8 cellular contexts compared by ENCODE assay signal in genomic region chr3:111676177-111677021, GRCh38. TPM values are rescaled to one million over a fixed set of nuclear protein-coding genes. Genes with fewer than 3 reads are reported as not detected.
DNase-seq lines count a peak whose midpoint lies in the region; ATAC-seq, FAIRE-seq and TF ChIP-seq lines count a peak whose summit lies in the region.

No MANE protein-coding gene starts in this region.

- FAIRE-seq in A549 (lab: Jason Lieb, UNC) = no peak

- TF ChIP-seq EP300 in A549 (IDR thresholded peaks at IDR 0.05) = peak in 1 of 2 experiments; percentile 27; a peak in 1 of 5 replicates

- DNase-seq in A549 (ENCODE audit: low read depth in 1 of 2, low spot score in 1 of 2) = peak; percentile 22 to 86
- peak in 1 of 2 experiments; percentile 17 for DNase-seq in SJCRH30
- peak; percentile 58 for DNase-seq in glomerular visceral epithelial cell (ENCODE audit: extremely low spot score)
- no peak for DNase-seq in NOMO-1 treated with dmso at 0.1 percent for 144 hours (lab: John Stamatoyannopoulos, UW; ENCODE audit: unreplicated experiment)
- no peak for DNase-seq in COLO829 (ENCODE audit: low spot score)
- no peak for DNase-seq in hypothalamus (lab: John Stamatoyannopoulos, UW)
- DNase-seq in stimulated activated CD4-positive, alpha-beta T cell treated with anti-CD3 and anti-CD28 coated beads, Interleukin-4, amount 100 ng/mL, for 24 hours = no peak

- no peak for TF ChIP-seq POLR2A in A549 (IDR thresholded peaks at IDR 0.05; ENCODE audit: low read length)

- H3K4me3 ChIP-seq in A549 = peak overlapping the region; percentile 79
- peak overlapping the region; percentile 67 for H3K4me3 ChIP-seq in SJCRH30

- H3K27ac ChIP-seq in A549 = peak overlapping the region; percentile 81 to 91
- H3K27ac ChIP-seq in SJCRH30 = no peak overlapping the region

- H3K27me3 ChIP-seq in SJCRH30 = no peaks in the 10 kb centered on the region

- peak overlapping the region; percentile 80 for H3K4me2 ChIP-seq in A549

- TF ChIP-seq RAD21 in A549 (conservative IDR thresholded peaks at IDR 0.05 in 1 of 2, IDR thresholded peaks at IDR 0.05 in 1 of 2) = no peak

- H3K4me1 ChIP-seq in A549 (peaks cover 27% of the 10 kb centered on the region), SJCRH30 (peaks cover 10% of the 10 kb centered on the region; the same call in 1 of the 2 replicates)

- no peaks in the 10 kb centered on the region for H3K36me3 ChIP-seq in SJCRH30

- CTCF ChIA-PET in A549 (lab: Yijun Ruan, JAX) = interaction anchor here (1.0 to 1.2 kb wide), 2 partner anchors 10 to 99 kb away, joined by 3 to 9 read pairs; no protein-coding TSS in a partner anchor

- POLR2A ChIA-PET in A549 (lab: Yijun Ruan, JAX) = interaction anchor here (1.1 to 1.4 kb wide), 3 partner anchors 14 to 302 kb away, joined by 3 to 5 read pairs (median 3); no protein-coding TSS in a partner anchor

- peak; percentile 60 to 72 for ATAC-seq in A549
- peak; percentile 21 for ATAC-seq in GM21717 (IDR thresholded peaks at IDR 0.05; ENCODE audit: unreplicated experiment)

- H3K9me3 ChIP-seq in A549 (no peaks in the 10 kb centered on the region), SJCRH30 (replicated peaks) (no peaks in the 10 kb centered on the region)

- under 1% methylated on average over 8 of the region's 8 CpGs for WGBS in A549 (ENCODE audit: missing lambda C conversion rate)

- no peak for TF ChIP-seq CTCF in A549 (IDR thresholded peaks at IDR 0.05)

TF ChIP-seq in A549, 52 proteins besides CTCF, POLR2A, EP300 and RAD21 (continues in another document):
- TF ChIP-seq RARB (CRISPR knock-in tag; IDR thresholded peaks at IDR 0.05) = no peak
- TF ChIP-seq TP53 (CRISPR knock-in tag; IDR thresholded peaks at IDR 0.05) = no peak
- peak; percentile 68; the same call in 1 of the 2 replicates for TF ChIP-seq GATA3 (IDR thresholded peaks at IDR 0.05; ENCODE audit: borderline replicate concordance)
- TF ChIP-seq KDM5A (IDR thresholded peaks at IDR 0.05) = no peak
- TF ChIP-seq PHF8 (IDR thresholded peaks at IDR 0.05; ENCODE audit: borderline replicate concordance, low read depth) = no peak
- peak; percentile 44; the same call in 1 of the 2 replicates for TF ChIP-seq NFE2L2 (conservative IDR thresholded peaks at IDR 0.05; ENCODE audit: low read length)
- TF ChIP-seq REST (IDR thresholded peaks at IDR 0.05) = no peak
- TF ChIP-seq CHD2 (IDR thresholded peaks at IDR 0.05; ENCODE audit: low read length, partially characterized antibody) = no peak
- no peak for TF ChIP-seq HOXA7 (CRISPR knock-in tag; IDR thresholded peaks at IDR 0.05)
- no peak for TF ChIP-seq HOXB13 (CRISPR knock-in tag; IDR thresholded peaks at IDR 0.05; ENCODE audit: low read depth)
- TF ChIP-seq EHMT2 (IDR thresholded peaks at IDR 0.05; ENCODE audit: low read depth) = no peak
- no peak for TF ChIP-seq SREBF2 (IDR thresholded peaks at IDR 0.05)
- no peak for TF ChIP-seq HMGXB4 (CRISPR knock-in tag; IDR thresholded peaks at IDR 0.05; ENCODE audit: borderline replicate concordance)
- no peak for TF ChIP-seq BCL3 (IDR thresholded peaks at IDR 0.05)
- peak; percentile 39; the same call in 1 of the 2 replicates for TF ChIP-seq JUNB (IDR thresholded peaks at IDR 0.05)
- no peak for TF ChIP-seq CEBPB (IDR thresholded peaks at IDR 0.05)
- 0 out of 2 replicates have a peak, but pooled peaks have one; percentile 14 for TF ChIP-seq FOSL2 (IDR thresholded peaks at IDR 0.05)
- peak; percentile 50 for TF ChIP-seq FOSL2 (CRISPR knock-in tag; IDR thresholded peaks at IDR 0.05)
- no peak for TF ChIP-seq CHD4 (IDR thresholded peaks at IDR 0.05; ENCODE audit: borderline replicate concordance)
- TF ChIP-seq JUN (IDR thresholded peaks at IDR 0.05) = peak in 1 of 2 experiments; percentile 32; a peak in 1 of 5 replicates
- TF ChIP-seq HDAC2 (IDR thresholded peaks at IDR 0.05) = no peak
- TF ChIP-seq ELK1 (IDR thresholded peaks at IDR 0.05; ENCODE audit: low read depth, low read length) = no peak
- no peak for TF ChIP-seq EHF (CRISPR knock-in tag; IDR thresholded peaks at IDR 0.05)
- no peak for TF ChIP-seq HES2 (IDR thresholded peaks at IDR 0.05)
- TF ChIP-seq RFX5 (IDR thresholded peaks at IDR 0.05) = no peak
- TF ChIP-seq E2F6 (IDR thresholded peaks at IDR 0.05; ENCODE audit: borderline replicate concordance, low read depth) = no peak
- no peak for TF ChIP-seq MYC (IDR thresholded peaks at IDR 0.05; ENCODE audit: borderline replicate concordance, low read length)
- peak; percentile 78 for TF ChIP-seq MAFK (IDR thresholded peaks at IDR 0.05; ENCODE audit: partially characterized antibody)
- no peak for TF ChIP-seq KDM1A (IDR thresholded peaks at IDR 0.05; ENCODE audit: low read depth)
- TF ChIP-seq FOXS1 (CRISPR knock-in tag; IDR thresholded peaks at IDR 0.05) = no peak

RNA-seq across cellular contexts. Expression of gene PLCXD2, which starts 1.9 kb away (rescaled TPM):
- 14.3 and 15.2 TPM in 2 replicates for polyA plus RNA-seq in A549 (2011; rRNA removed)
- 7.9 and 9.2 TPM in 2 replicates for polyA plus RNA-seq in A549 (2012; cell fraction: cytosol; rRNA removed)
- polyA plus RNA-seq in A549 (2012; cell fraction: nucleus; rRNA removed) = 3.9 and 5.4 TPM in 2 replicates
- 19.2 to 23.1 TPM (median 19.9 TPM) in 3 replicates for polyA plus RNA-seq in A549 (2017; fragmentation: RNase III; extraction: RNeasy Plus Mini Kit Qiagen cat#74134 plus additional on column Dnase treatment)
- polyA minus RNA-seq in A549 (2011; rRNA and poly(A)+ RNA removed) = 21.7 and 23.1 TPM in 2 replicates
- total RNA-seq in SJCRH30 (2014; rRNA removed; shearing (Covaris generic)) = 3.0 and 3.3 TPM in 2 replicates

Comparison
In these comparisons a context has a peak if more than half of its experiments do, and no peak if none do; other contexts are left out.
1. DNase-seq: peak in A549 (2 of 2) and glomerular visceral epithelial cell (single experiment); none in NOMO-1 treated with dmso at 0.1 percent for 144 hours (single experiment), COLO829 (single experiment), hypothalamus (0 of 51) and stimulated activated CD4-positive, alpha-beta T cell treated with anti-CD3 and anti-CD28 coated beads, Interleukin-4, amount 100 ng/mL, for 24 hours (single experiment).